8 cellular contexts compared by ENCODE assay signal in genomic region chr1:46223472-46223943, GRCh38. TPM values are rescaled to one million over a fixed set of nuclear protein-coding genes. Genes with fewer than 3 reads are reported as not detected.
DNase-seq lines count a peak whose midpoint lies in the region; ATAC-seq, FAIRE-seq and TF ChIP-seq lines count a peak whose summit lies in the region.

No MANE protein-coding gene starts in this region.

- peaks cover 11% of the 10 kb centered on the region for H3K4me1 Mint-ChIP-seq in HFFc6 (ENCODE audit: low read depth)

- H3K9me3 Mint-ChIP-seq in HFFc6: no peaks in the 10 kb centered on the region

- no peaks in the 10 kb centered on the region for H3K27me3 ChIP-seq in small intestine (ENCODE audit: control insufficient read depth in 2 of 2, insufficient read depth in 2 of 2, low read length in 2 of 2)

- no peaks in the 10 kb centered on the region for H3K36me3 ChIP-seq in small intestine (ENCODE audit: control insufficient read depth in 2 of 2, insufficient read depth in 2 of 2, low read length in 2 of 2)

- H3K27ac ChIP-seq in small intestine (ENCODE audit: low read depth in 1 of 2, low read length in 1 of 2): no peak overlapping the region

- in situ Hi-C loops in astrocyte of the spinal cord (cut with HindIII; ENCODE audit: low sequenced_read_pairs): no loop called here

- DNase-seq in Daoy (ENCODE audit: low read depth) (peak; percentile 89), HFFc6 (peak; percentile 83), NCI-H187 treated with DMSO at 0.1 percent for 48 hours (lab: John Stamatoyannopoulos, UW) (peak; percentile 44), T-helper 9 cell (peak; percentile 31), astrocyte of the spinal cord (ENCODE audit: low read depth, low spot score) (peak; percentile 91), iPS DF 4.7 (ENCODE audit: extremely low read depth, low spot score) (peak; percentile 60), small intestine (peak; percentile 83)

- H3K36me3 Mint-ChIP-seq in HFFc6 (ENCODE audit: low read depth): no peaks in the 10 kb centered on the region; the same call in 1 of the 2 replicates

- H3K4me3 ChIP-seq in astrocyte of the spinal cord (ENCODE audit: low read depth, low read length) (no peak overlapping the region), small intestine (ENCODE audit: low read depth in 1 of 2, low read length in 2 of 2) (no peak overlapping the region)

- peak; percentile 96 for TF ChIP-seq CTCF in HFFc6 (IDR thresholded peaks at IDR 0.05)
- peak; percentile 93 for TF ChIP-seq CTCF in astrocyte of the spinal cord (IDR thresholded peaks at IDR 0.05; ENCODE audit: low read depth, low read length)

- no peak for ATAC-seq in HG03442 (IDR thresholded peaks at IDR 0.05; ENCODE audit: unreplicated experiment)

- 9 to 17% (median 11%) methylated on average over 6 of the region's 6 CpGs for WGBS in small intestine, 3 donors

- H3K4me1 ChIP-seq in small intestine (ENCODE audit: control insufficient read depth in 2 of 2, insufficient read depth in 1 of 2, low read depth in 1 of 2, low read length in 1 of 2): no peaks in the 10 kb centered on the region

- no peak for FAIRE-seq in small intestine (lab: Jason Lieb, UNC)

- peak overlapping the region; percentile 33; the same call in 1 of the 2 replicates for H3K4me3 Mint-ChIP-seq in HFFc6

- no peaks in the 10 kb centered on the region for H3K9me3 ChIP-seq in small intestine (ENCODE audit: control insufficient read depth, low read depth)

- peak overlapping the region; percentile 69 for H3K27ac Mint-ChIP-seq in HFFc6

- H3K27me3 Mint-ChIP-seq in HFFc6 (ENCODE audit: insufficient read depth): peaks cover 4% of the 10 kb centered on the region; the same call in 1 of the 2 replicates

RNA-seq across cellular contexts. Expression of gene LURAP1, which starts 20.4 kb away (rescaled TPM):
- not detected in 2 replicates for total RNA-seq in Daoy (2014; rRNA removed; shearing (Covaris generic))
- 1 to 10 TPM; 2.2 to 4.7 (median 3.9) TPM for total RNA-seq in HFFc6 (2021; fragmentation: NEBNext Ultra II Directional; extraction: Animal tissue kit (Norgen Biotek cat#: 25700))
- polyA plus RNA-seq in small intestine: 1 to 10 TPM in 1 of 3 donors, under 1 TPM in 1, not detected in 1; 0.27 to 1.8 TPM

RNA-seq across cellular contexts. Expression of gene RAD54L, which starts 24.1 kb away (rescaled TPM):
- total RNA-seq in Daoy (2014; rRNA removed; shearing (Covaris generic)): 19.9 and 22.5 TPM in 2 replicates
- total RNA-seq in HFFc6 (2021; fragmentation: NEBNext Ultra II Directional; extraction: Animal tissue kit (Norgen Biotek cat#: 25700)): 10 to 100 TPM in 1 of 6 experiments, 1 to 10 TPM in 5; 3.8 to 10.9 (median 8.3) TPM
- 1 to 10 TPM; 1.9 to 9.7 (median 2.0) TPM for polyA plus RNA-seq in small intestine

RNA-seq across cellular contexts. Expression of gene POMGNT1, which starts 25.3 kb away (rescaled TPM):
- total RNA-seq in Daoy (2014; rRNA removed; shearing (Covaris generic)): 59.4 and 62.5 TPM in 2 replicates
- total RNA-seq in HFFc6 (2021; fragmentation: NEBNext Ultra II Directional; extraction: Animal tissue kit (Norgen Biotek cat#: 25700)): 100 to 1,000 TPM; 103 to 125 (median 119) TPM
- polyA plus RNA-seq in small intestine: 10 to 100 TPM; 37.6 to 81.3 (median 44.1) TPM

RNA-seq across cellular contexts. Expression of gene P3R3URF, which starts 47.2 kb away (rescaled TPM):
- not detected in 2 replicates for total RNA-seq in Daoy (2014; rRNA removed; shearing (Covaris generic))
- not detected for total RNA-seq in HFFc6 (2021; fragmentation: NEBNext Ultra II Directional; extraction: Animal tissue kit (Norgen Biotek cat#: 25700))
- not detected for polyA plus RNA-seq in small intestine

RNA-seq across cellular contexts. Expression of gene TSPAN1, which starts 48.6 kb away (rescaled TPM):
- total RNA-seq in Daoy (2014; rRNA removed; shearing (Covaris generic)): 2.7 TPM in 1 of 2 replicates, not detected in the other
- total RNA-seq in HFFc6 (2021; fragmentation: NEBNext Ultra II Directional; extraction: Animal tissue kit (Norgen Biotek cat#: 25700)): 1 to 10 TPM in 3 of 6 experiments, under 1 TPM in 3; 0.80 to 1.9 (median 1.1) TPM
- 100 to 1,000 TPM in 1 of 3 donors, 10 to 100 TPM in 2; 22.7 to 104 (median 40.3) TPM for polyA plus RNA-seq in small intestine

Comparison
In these comparisons a context has a peak if more than half of its experiments do, and no peak if none do; other contexts are left out.
1. DNase-seq: peak in every context shown above with its lines; median percentile 91 in astrocyte of the spinal cord; 89 in Daoy; 83 in HFFc6; 83 in small intestine; 60 in iPS DF 4.7; 44 in NCI-H187 treated with DMSO at 0.1 percent for 48 hours; 31 in T-helper 9 cell.